Comparison of ENCODE assay signal across 9 cellular contexts in genomic region chr2:176001903-176002683, GRCh38. TPM values are rescaled to one million over a fixed set of nuclear protein-coding genes. Genes with fewer than 3 reads are reported as not detected.
DNase-seq lines count a peak whose midpoint lies in the region; ATAC-seq, FAIRE-seq and TF ChIP-seq lines count a peak whose summit lies in the region.
"Had no signal": no experiment of that assay in that cellular context is flagged by ENCODE, and none has a peak within 500 bp of the region (broad histone marks: within the 10 kb centered on the region; RNA-seq: fewer than 3 reads in every experiment).

Gene LNPK (minus strand): TSS chr2:176002267. CDS start chr2:175995584, 6,683 bp downstream.

- peaks cover 25% of the 10 kb centered on the region for H3K4me1 Mint-ChIP-seq in central memory CD8-positive, alpha-beta T cell

- DNase-seq in AG09309 (ENCODE audit: low read depth), result peak; percentile 46
- DNase-seq in NCI-H446 (lab: John Stamatoyannopoulos, UW), result peak; percentile 65 to 92
- peak; percentile 87 for DNase-seq in activated CD4-positive, CD25-positive, alpha-beta regulatory T cell treated with anti-CD3 and anti-CD28 coated beads, Interleukin-2, amount 50 U/mL, for 16 hours (ENCODE audit: low read depth, low spot score)
- peak; percentile 86 to 88 for DNase-seq in central memory CD8-positive, alpha-beta T cell (ENCODE audit: low spot score in 2 of 2)
- DNase-seq in keratinocyte (ENCODE audit: low read depth, low spot score), result peak; percentile 17
- peak; percentile 82 to 89 for DNase-seq in stimulated activated CD4-positive, alpha-beta T cell treated with anti-CD3 and anti-CD28 coated beads, Interleukin-15, amount 100 ng/mL, for 1 hour (ENCODE audit: low read depth in 1 of 2, low spot score in 1 of 2)

- peak within 1 kb of the TSS; percentile 90 for H3K4me3 Mint-ChIP-seq in central memory CD8-positive, alpha-beta T cell

- no peak for FAIRE-seq in keratinocyte (lab: Jason Lieb, UNC)
- FAIRE-seq: colon had no signal

- peak within 1 kb of the TSS; percentile 97 for H3K4me2 ChIP-seq in keratinocyte (ENCODE audit: control insufficient read depth, extremely low read depth, insufficient read depth, low read depth, low read length)

- peaks cover 10% of the 10 kb centered on the region for H3K36me3 Mint-ChIP-seq in central memory CD8-positive, alpha-beta T cell (ENCODE audit: insufficient read depth)

- H3K27me3 Mint-ChIP-seq in central memory CD8-positive, alpha-beta T cell, result no peaks in the 10 kb centered on the region

- H4K20me1 ChIP-seq in keratinocyte (ENCODE audit: control insufficient read depth, extremely low read depth, insufficient read depth, low read length), result no peaks in the 10 kb centered on the region

- H3K27me3 ChIP-seq in keratinocyte (ENCODE audit: control insufficient read depth, extremely low read depth, insufficient read depth, low read length), result no peaks in the 10 kb centered on the region

- H3K36me3 ChIP-seq in keratinocyte (ENCODE audit: control insufficient read depth in 2 of 2, extremely low read depth in 1 of 2, insufficient read depth in 2 of 2, low read length in 2 of 2), result no peaks in the 10 kb centered on the region

- peak within 1 kb of the TSS; percentile 97 for H3K27ac Mint-ChIP-seq in central memory CD8-positive, alpha-beta T cell (ENCODE audit: low read depth)

- peaks cover 30% of the 10 kb centered on the region for H3K79me2 ChIP-seq in keratinocyte (ENCODE audit: control insufficient read depth, insufficient read depth, low read length)

- TF ChIP-seq CTCF in AG09309 (IDR thresholded peaks at IDR 0.05; ENCODE audit: control insufficient read depth, insufficient read depth, low read depth, low read length, missing control alignments) (no peak), keratinocyte (optimal IDR thresholded peaks at IDR 0.05 in 1 of 3, IDR thresholded peaks at IDR 0.05 in 1 of 3, conservative IDR thresholded peaks at IDR 0.05 in 1 of 3; ENCODE audit: extremely low read depth in 1 of 3, insufficient read depth in 2 of 3, low read length in 3 of 3) (no peak)

- no peaks in the 10 kb centered on the region for H3K9me1 ChIP-seq in keratinocyte (ENCODE audit: control insufficient read depth, extremely low read depth, insufficient read depth, low read length)

- ATAC-seq in GM19025 (IDR thresholded peaks at IDR 0.05; ENCODE audit: low read depth, unreplicated experiment) (peak; percentile 92), HG03342 (IDR thresholded peaks at IDR 0.05; ENCODE audit: unreplicated experiment) (peak; percentile 92)
- peak; percentile 94 for ATAC-seq in central memory CD8-positive, alpha-beta T cell (replicated peaks; ENCODE audit: extremely low read depth, poor library complexity, severe bottlenecking)

- H2AFZ ChIP-seq in keratinocyte (ENCODE audit: control insufficient read depth, low read length), result peak within 1 kb of the TSS; percentile 100

- peak within 1 kb of the TSS; percentile 80 for H3K27ac ChIP-seq in keratinocyte (ENCODE audit: control insufficient read depth, insufficient read depth, low read length)

- dilution Hi-C loops in keratinocyte (cut with MboI; ENCODE audit: extremely low pct_ligation_motif_present, low sequenced_read_pairs), result no loop called here

- H3K4me1 ChIP-seq in keratinocyte (ENCODE audit: control insufficient read depth, extremely low read depth, insufficient read depth, low read length), result peaks cover 6% of the 10 kb centered on the region

- H3K9ac ChIP-seq in keratinocyte (ENCODE audit: control insufficient read depth, extremely low read depth, insufficient read depth, low read length), result peak within 1 kb of the TSS; percentile 87

- no peaks in the 10 kb centered on the region for H3K9me3 ChIP-seq in keratinocyte (ENCODE audit: control insufficient read depth, low read depth, low read length)

- H3K9me3 Mint-ChIP-seq in central memory CD8-positive, alpha-beta T cell, result no peaks in the 10 kb centered on the region

- H3K4me3 ChIP-seq in AG09309 (ENCODE audit: control insufficient read depth, low read depth, low read length), result peak within 1 kb of the TSS; percentile 83
- H3K4me3 ChIP-seq in keratinocyte (ENCODE audit: control insufficient read depth in 2 of 3, extremely low read depth in 1 of 3, insufficient read depth in 2 of 3, low read depth in 1 of 3, low read length in 3 of 3), result peak within 1 kb of the TSS; percentile 79 to 99 (median 98)

RNA-seq across cellular contexts. Expression of gene LNPK, which starts in this region (rescaled TPM):
- 15.8 to 32.1 TPM (median 24.3 TPM) in 3 replicates for polyA plus RNA-seq in keratinocyte
- polyA plus RNA-seq in keratinocyte (2011; ENCODE audit: low read depth), result 32.1 TPM
- 9.1 and 19.8 TPM in 2 replicates for polyA plus RNA-seq in keratinocyte (2011; cell fraction: cytosol; rRNA removed)
- polyA plus RNA-seq in keratinocyte (2011; cell fraction: nucleus; rRNA removed), result 19.1 and 21.8 TPM in 2 replicates
- 10.5 and 13.8 TPM in 2 replicates for polyA plus RNA-seq in keratinocyte (2012; ENCODE audit: low replicate concordance)
- 7.8 to 31.4 TPM (median 31.1 TPM) in 3 replicates for polyA minus RNA-seq in keratinocyte
- polyA minus RNA-seq in keratinocyte (2011; cell fraction: cytosol; rRNA and poly(A)+ RNA removed), result 11.1 TPM
- polyA minus RNA-seq in keratinocyte (2011; cell fraction: nucleus; rRNA and poly(A)+ RNA removed), result 22.1 and 47.8 TPM in 2 replicates

Comparison
In these comparisons a context has a peak if more than half of its experiments do, and no peak if none do; other contexts are left out.
1. Peak in every context shown above with its lines: DNase-seq, ATAC-seq, H3K4me3 ChIP-seq and H3K27ac ChIP-seq.
2. DNase-seq: peak in every context shown above with its lines; median percentile 87 in activated CD4-positive, CD25-positive, alpha-beta regulatory T cell treated with anti-CD3 and anti-CD28 coated beads, Interleukin-2, amount 50 U/mL, for 16 hours; 87 in central memory CD8-positive, alpha-beta T cell; 86 in stimulated activated CD4-positive, alpha-beta T cell treated with anti-CD3 and anti-CD28 coated beads, Interleukin-15, amount 100 ng/mL, for 1 hour; 78 in NCI-H446; 46 in AG09309; 17 in keratinocyte.